Comparison of ENCODE assay signal across 7 cellular contexts in the genomic region with DNA sequence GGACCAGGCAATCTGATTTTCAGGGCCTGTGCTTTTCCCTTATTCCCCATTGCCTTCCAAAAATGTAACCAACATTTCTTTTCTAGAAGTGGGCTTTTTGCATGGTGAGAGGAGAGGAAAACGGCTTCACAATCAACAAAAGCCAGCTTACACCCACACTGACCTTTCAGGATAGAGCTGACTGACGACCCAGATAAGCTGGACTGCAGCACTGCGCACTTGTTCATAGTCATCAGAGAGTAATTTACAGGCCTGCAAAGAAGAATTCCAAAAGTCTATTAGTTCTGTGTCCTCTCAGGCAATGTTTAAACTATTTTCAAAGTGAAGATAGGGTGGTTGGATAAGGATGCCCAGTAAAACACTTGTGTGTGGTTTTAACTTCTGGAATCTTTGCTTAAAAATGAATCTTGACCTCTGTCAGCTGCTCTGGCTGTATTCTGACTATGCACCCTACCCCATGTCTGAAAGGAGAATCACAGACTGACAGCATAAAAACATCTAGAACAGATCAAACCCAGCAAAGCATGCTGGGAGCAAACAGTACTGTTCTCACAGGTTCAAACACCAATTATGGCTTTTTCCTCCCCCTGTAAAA. TPM values are rescaled to one million over a fixed set of nuclear protein-coding genes. Genes with fewer than 3 reads are reported as not detected.
DNase-seq lines count a peak whose midpoint lies in the region; ATAC-seq, FAIRE-seq and TF ChIP-seq lines count a peak whose summit lies in the region.
"Not testable (repeated sequence)": the region's sequence is repeated elsewhere in the genome, so short reads cannot be mapped to it uniquely, and the experiment has no call there.

No MANE protein-coding gene starts in this region.

- not testable (repeated sequence) for H3K27me3 Mint-ChIP-seq in progenitor cell of endocrine pancreas

- not testable (repeated sequence) for H3K9me3 Mint-ChIP-seq in progenitor cell of endocrine pancreas (ENCODE audit: low read depth)

- H4K20me1 ChIP-seq in IMR-90 (ENCODE audit: insufficient read depth, low read length); endothelial cell of umbilical vein (replicated peaks; ENCODE audit: control insufficient read depth, extremely low read depth, insufficient read depth, low read length): not testable (repeated sequence)

- H3K18ac ChIP-seq in IMR-90 (ENCODE audit: low read depth, low read length) = not testable (repeated sequence)

- H4K91ac ChIP-seq in IMR-90 (ENCODE audit: insufficient read depth, low read depth, low read length) = not testable (repeated sequence)

- not testable (repeated sequence) for H3K79me1 ChIP-seq in IMR-90 (ENCODE audit: low read depth in 1 of 2, low read length in 2 of 2)

- FAIRE-seq in endothelial cell of umbilical vein (lab: Jason Lieb, UNC) = not testable (repeated sequence)

- H3K27ac ChIP-seq in IMR-90 (ENCODE audit: insufficient read depth, low read length); endothelial cell of umbilical vein (ENCODE audit: insufficient read depth, low read depth, low read length): not testable (repeated sequence)
- H3K27ac ChIP-seq in adrenal gland = peak overlapping the region in 4 of 5 donors; percentile 13 to 74 (median 39)

- H3K23ac ChIP-seq in IMR-90 (ENCODE audit: low read depth, low read length) = not testable (repeated sequence)

- TF ChIP-seq CTCF in IMR-90 (conservative IDR thresholded peaks at IDR 0.05; ENCODE audit: low read depth, low read length); adrenal gland (IDR thresholded peaks at IDR 0.05); endothelial cell of umbilical vein (IDR thresholded peaks at IDR 0.05; ENCODE audit: extremely low read depth in 1 of 2, insufficient read depth in 1 of 2, low read depth in 1 of 2, low read length in 2 of 2); progenitor cell of endocrine pancreas (IDR thresholded peaks at IDR 0.05; ENCODE audit: unreplicated experiment): not testable (repeated sequence)

- dilution Hi-C loops in IMR-90 (cut with HindIII; ENCODE audit: low sequenced_read_pairs, unreplicated experiment); endothelial cell of umbilical vein (cut with MboI; ENCODE audit: extremely low pct_ligation_motif_present, low sequenced_read_pairs): not testable (repeated sequence)

- H3K9me3 ChIP-seq in IMR-90 (ENCODE audit: control insufficient read depth, insufficient read depth, low read length); adrenal gland (replicated peaks in 1 of 3); endothelial cell of umbilical vein (replicated peaks; ENCODE audit: control insufficient read depth, insufficient read depth, low read length): not testable (repeated sequence)

- not testable (repeated sequence) for H4K8ac ChIP-seq in IMR-90 (ENCODE audit: low read depth in 2 of 2, low read length in 2 of 2)

- ATAC-seq in IMR-90 (ENCODE audit: low read depth) (peak; percentile 79), Right ventricle myocardium superior (ENCODE audit: poor library complexity) (peak; percentile 73), left ventricle myocardium superior (peak; percentile 72)

- not testable (repeated sequence) for H3K4me2 ChIP-seq in IMR-90 (ENCODE audit: low read depth, low read length); endothelial cell of umbilical vein (ENCODE audit: insufficient read depth, low read length)

- H3K36me3 ChIP-seq in IMR-90 (ENCODE audit: control insufficient read depth, insufficient read depth, low read length) = peaks cover 17% of the 10 kb centered on the region
- H3K36me3 ChIP-seq in adrenal gland (replicated peaks in 1 of 2) = peaks cover 0 to 13% of the 10 kb centered on the region in 2 donors
- not testable (repeated sequence) for H3K36me3 ChIP-seq in endothelial cell of umbilical vein (ENCODE audit: control insufficient read depth in 2 of 2, extremely low read depth in 1 of 2, insufficient read depth in 2 of 2, low read length in 2 of 2)

- POLR2A ChIA-PET in IMR-90 (lab: Charles Lee; ENCODE audit: unreplicated experiment); endothelial cell of umbilical vein (lab: Charles Lee): not testable (repeated sequence)

- not testable (repeated sequence) for H3K9ac ChIP-seq in IMR-90 (ENCODE audit: low read depth, low read length); endothelial cell of umbilical vein (replicated peaks; ENCODE audit: extremely low read depth, insufficient read depth, low read length)

- H2BK15ac ChIP-seq in IMR-90 (ENCODE audit: low read depth, low read length) = not testable (repeated sequence)

- H3K9me1 ChIP-seq in IMR-90 (ENCODE audit: insufficient read depth, low read length); endothelial cell of umbilical vein (replicated peaks; ENCODE audit: control insufficient read depth, extremely low read depth, insufficient read depth, low read length): not testable (repeated sequence)

- H3K4me1 Mint-ChIP-seq in progenitor cell of endocrine pancreas (ENCODE audit: low read depth) = peaks cover 19% of the 10 kb centered on the region

- H3K79me2 ChIP-seq in endothelial cell of umbilical vein (ENCODE audit: control insufficient read depth, insufficient read depth, low read length) = not testable (repeated sequence)

- not testable (repeated sequence) for H2AK9ac ChIP-seq in IMR-90 (replicated peaks; ENCODE audit: low read depth, low read length, poor library complexity)

- not testable (repeated sequence) for H3K4me3 ChIP-seq in IMR-90 (ENCODE audit: insufficient read depth, low read depth, low read length); adrenal gland; endothelial cell of umbilical vein (replicated peaks in 1 of 3; ENCODE audit: insufficient read depth in 1 of 3, low read depth in 1 of 3, low read length in 3 of 3)

- H3K27me3 ChIP-seq in IMR-90 (ENCODE audit: control insufficient read depth, insufficient read depth, low read length); adrenal gland; endothelial cell of umbilical vein (ENCODE audit: control insufficient read depth in 2 of 2, insufficient read depth in 2 of 2, low read length in 2 of 2): not testable (repeated sequence)

- not testable (repeated sequence) for H2BK120ac ChIP-seq in IMR-90 (ENCODE audit: low read depth, low read length)

- not testable (repeated sequence) for TF ChIP-seq RAD21 in IMR-90 (IDR thresholded peaks at IDR 0.05; ENCODE audit: low read length)

- not testable (repeated sequence) for H3K56ac ChIP-seq in IMR-90 (ENCODE audit: extremely low read depth, insufficient read depth, low read length)

- H4K5ac ChIP-seq in IMR-90 (ENCODE audit: low read depth, low read length) = not testable (repeated sequence)

- not testable (repeated sequence) for TF ChIP-seq POLR2A in IMR-90 (IDR thresholded peaks at IDR 0.05; ENCODE audit: low read depth, low read length); adrenal gland (IDR thresholded peaks at IDR 0.05); endothelial cell of umbilical vein (IDR thresholded peaks at IDR 0.05; ENCODE audit: low read depth, low read length)

- not testable (repeated sequence) for H3K14ac ChIP-seq in IMR-90 (replicated peaks; ENCODE audit: low read depth, low read length)

- H3K4me1 ChIP-seq in IMR-90 (ENCODE audit: control insufficient read depth, insufficient read depth, low read length); endothelial cell of umbilical vein (ENCODE audit: control insufficient read depth, extremely low read depth, insufficient read depth, low read length): not testable (repeated sequence)
- peaks cover 0 to 10% of the 10 kb centered on the region in 2 donors for H3K4me1 ChIP-seq in adrenal gland (replicated peaks in 1 of 2)

- H3K36me3 Mint-ChIP-seq in progenitor cell of endocrine pancreas (ENCODE audit: insufficient read depth) = peaks cover 14% of the 10 kb centered on the region

- intact Hi-C loops in IMR-90 (cut with micrococcal nuclease); adrenal gland (cut with DNase I); endothelial cell of umbilical vein (cut with micrococcal nuclease); Right ventricle myocardium superior (cut with DNase I); left ventricle myocardium superior (cut with micrococcal nuclease): not testable (repeated sequence)

- H3K27ac Mint-ChIP-seq in progenitor cell of endocrine pancreas = peak overlapping the region; percentile 64

- BruUV-seq in IMR-90 (replicated peaks; lab: Mats Ljungman, UMichigan); endothelial cell of umbilical vein (replicated peaks; lab: Mats Ljungman, UMichigan): not testable (repeated sequence)

- WGBS in IMR-90 (ENCODE audit: extremely low coverage in 2 of 2, insufficient read length in 1 of 2), 2 experiments = no CpG with 5 or more reads among the region's 3 CpGs
- 27 to 37% (median 29%) methylated on average over 3 of the region's 3 CpGs for WGBS in adrenal gland, 4 donors

- not testable (repeated sequence) for H3K4me3 Mint-ChIP-seq in progenitor cell of endocrine pancreas (ENCODE audit: low read depth)

- H2BK20ac ChIP-seq in IMR-90 (ENCODE audit: low read depth, low read length) = not testable (repeated sequence)

- H2BK5ac ChIP-seq in IMR-90 (ENCODE audit: low read depth, low read length, poor library complexity, severe bottlenecking) = not testable (repeated sequence)

- not testable (repeated sequence) for H2AK5ac ChIP-seq in IMR-90 (ENCODE audit: low read depth, low read length)

- not testable (repeated sequence) for H2AFZ ChIP-seq in IMR-90 (replicated peaks; ENCODE audit: low read length, poor library complexity); endothelial cell of umbilical vein (ENCODE audit: low read depth, low read length)

- H3K4ac ChIP-seq in IMR-90 (ENCODE audit: low read depth, low read length) = not testable (repeated sequence)

- DNase-seq in IMR-90 (peak; percentile 28), adrenal gland (peak in 6 of 7 donors; percentile 52 to 68 (median 60)), endothelial cell of umbilical vein (ENCODE audit: low read depth, low spot score) (peak; percentile 62), myocyte (ENCODE audit: low read depth) (peak; percentile 47)
- DNase-seq in Right ventricle myocardium superior; left ventricle myocardium superior; progenitor cell of endocrine pancreas (ENCODE audit: low spot score, unreplicated experiment): not testable (repeated sequence)

- in situ Hi-C loops in IMR-90 (cut with MboI; ENCODE audit: low sequenced_read_pairs) = not testable (repeated sequence)

- CTCF ChIA-PET in IMR-90 (lab: Yijun Ruan, JAX) = interaction anchor here (0.8 kb wide), 1 partner anchor 99 kb away, joined by 3 read pairs; no protein-coding TSS in a partner anchor
- CTCF ChIA-PET in endothelial cell of umbilical vein (lab: Charles Lee) = not testable (repeated sequence)

RNA-seq across cellular contexts. Expression of a gene that starts 35.8 kb away (rescaled TPM):
- 44.4 and 52.5 TPM in 2 replicates for total RNA-seq in IMR-90 (2012; rRNA removed)
- polyA plus RNA-seq in IMR-90 (2012; rRNA removed) = 23.4 and 24.0 TPM in 2 replicates
- 11.1 and 11.6 TPM in 2 replicates for polyA plus RNA-seq in IMR-90 (2012; cell fraction: cytosol; rRNA removed)
- polyA plus RNA-seq in IMR-90 (2012; cell fraction: nucleus; rRNA removed; ENCODE audit: low replicate concordance) = 45.5 and 82.3 TPM in 2 replicates
- total RNA-seq in adrenal gland = 10 to 100 TPM; 17.8 to 47.8 (median 38.3) TPM
- 10 to 100 TPM; 34.4 to 37.3 (median 36.5) TPM for polyA plus RNA-seq in adrenal gland
- 37.8 and 39.2 TPM in 2 replicates for total RNA-seq in endothelial cell of umbilical vein
- polyA plus RNA-seq in endothelial cell of umbilical vein = 28.0 and 29.2 TPM in 2 replicates
- 21.8 and 24.2 TPM in 2 replicates for polyA plus RNA-seq in endothelial cell of umbilical vein (2011; cell fraction: cytosol; rRNA removed)
- 103 and 111 TPM in 2 replicates for polyA plus RNA-seq in endothelial cell of umbilical vein (2011; cell fraction: nucleus; rRNA removed)
- polyA plus RNA-seq in endothelial cell of umbilical vein (2012) = 27.5 and 27.8 TPM in 2 replicates
- polyA minus RNA-seq in endothelial cell of umbilical vein = 44.2 and 46.8 TPM in 2 replicates
- 18.3 TPM for polyA minus RNA-seq in endothelial cell of umbilical vein (2011; cell fraction: cytosol; rRNA and poly(A)+ RNA removed)
- polyA minus RNA-seq in endothelial cell of umbilical vein (2011; cell fraction: nucleus; rRNA and poly(A)+ RNA removed) = 68.0 and 97.6 TPM in 2 replicates
- total RNA-seq in Right ventricle myocardium superior = 19.6 TPM
- 14.5 TPM for total RNA-seq in left ventricle myocardium superior
- total RNA-seq in myocyte = 22.1 and 24.7 TPM in 2 replicates
- 18.4 TPM for polyA plus RNA-seq in myocyte (2012)
- total RNA-seq in progenitor cell of endocrine pancreas = 46.3 and 52.5 TPM in 2 replicates
